ENCODE assay signal across 8 cellular contexts in genomic region chr3:18422972-18423371, GRCh38. TPM values are rescaled to one million over a fixed set of nuclear protein-coding genes. Genes with fewer than 3 reads are reported as not detected.
DNase-seq lines count a peak whose midpoint lies in the region; ATAC-seq and TF ChIP-seq lines count a peak whose summit lies in the region.

No MANE protein-coding gene starts in this region.

- no peak for ATAC-seq in HG02981 (IDR thresholded peaks at IDR 0.05; ENCODE audit: unreplicated experiment)

- no peaks in the 10 kb centered on the region for H3K9me3 Mint-ChIP-seq in T-helper 2 cell treated with Interferon-gamma antibody and Interleukin-4, amounts not matched to agents 5 μg/mL and 100 μg/mL, for 36 hours

- H3K9me3 ChIP-seq in spleen: no peaks in the 10 kb centered on the region

- H3K27ac Mint-ChIP-seq in T-helper 2 cell treated with Interferon-gamma antibody and Interleukin-4, amounts not matched to agents 5 μg/mL and 100 μg/mL, for 36 hours: peak overlapping the region; percentile 91

- H3K4me3 ChIP-seq in iPS-11a (ENCODE audit: low read depth, low read length) (peak overlapping the region; percentile 73), spleen (peak overlapping the region; percentile 68 to 83 (median 74))

- no peak for TF ChIP-seq POLR2A in spleen (IDR thresholded peaks at IDR 0.05)

- intact Hi-C loops in spleen (cut with DNase I; ENCODE audit: low total_unique reads): no loop called here

- 31 to 35% (median 32%) methylated on average over 5 of the region's 5 CpGs for WGBS in spleen, 5 donors

- DNase-seq in DMS53 (lab: John Stamatoyannopoulos, UW) (peak; percentile 4), DMS53 treated with DMSO at 0.1 percent for 48 hours (lab: John Stamatoyannopoulos, UW; ENCODE audit: unreplicated experiment) (no peak), spleen (no peak), SK-N-DZ (ENCODE audit: low spot score) (no peak)
- DNase-seq in T-helper 2 cell treated with Interferon-gamma antibody and Interleukin-4, amounts not matched to agents 5 μg/mL and 100 μg/mL, for 36 hours (ENCODE audit: low spot score): no peak
- no peak for DNase-seq in stimulated activated CD4-positive, alpha-beta T cell treated with anti-CD3 and anti-CD28 coated beads, Interleukin-15, amount 100 ng/mL, for 24 hours

- TF ChIP-seq CTCF in spleen (IDR thresholded peaks at IDR 0.05 in 8 of 11, conservative IDR thresholded peaks at IDR 0.05 in 3 of 11): no peak

- H3K36me3 ChIP-seq in spleen: peaks cover 0 to 29% (median 5%) of the 10 kb centered on the region in 6 donors

- H3K4me1 ChIP-seq in spleen: peaks cover 13 to 84% (median 30%) of the 10 kb centered on the region in 6 donors

- peaks cover 64% of the 10 kb centered on the region for H3K4me1 Mint-ChIP-seq in T-helper 2 cell treated with Interferon-gamma antibody and Interleukin-4, amounts not matched to agents 5 μg/mL and 100 μg/mL, for 36 hours (ENCODE audit: low read depth)

- peak overlapping the region; percentile 89 for H3K4me3 Mint-ChIP-seq in T-helper 2 cell treated with Interferon-gamma antibody and Interleukin-4, amounts not matched to agents 5 μg/mL and 100 μg/mL, for 36 hours

- no peaks in the 10 kb centered on the region for H3K27me3 Mint-ChIP-seq in T-helper 2 cell treated with Interferon-gamma antibody and Interleukin-4, amounts not matched to agents 5 μg/mL and 100 μg/mL, for 36 hours (ENCODE audit: low read depth)

- peaks cover 69% of the 10 kb centered on the region for H3K36me3 Mint-ChIP-seq in T-helper 2 cell treated with Interferon-gamma antibody and Interleukin-4, amounts not matched to agents 5 μg/mL and 100 μg/mL, for 36 hours (ENCODE audit: low read depth)

- H3K27ac ChIP-seq in spleen: peak overlapping the region in 7 of 8 donors; percentile 92 to 95 (median 94)

- H3K27me3 ChIP-seq in spleen (replicated peaks in 1 of 7): no peaks in the 10 kb centered on the region

RNA-seq across cellular contexts. Expression of gene SATB1, which starts 2.2 kb away (rescaled TPM):
- total RNA-seq in spleen: 100 to 1,000 TPM in 1 of 7 donors, 10 to 100 TPM in 6; 57.2 to 104 (median 71.3) TPM
- polyA plus RNA-seq in spleen: 10 to 100 TPM; 11.7 to 14.4 (median 12.6) TPM
- 60.7 and 66.5 TPM in 2 replicates for polyA plus RNA-seq in SK-N-DZ (2014; cell fraction: cytosol; rRNA removed)
- 36.4 and 76.3 TPM in 2 replicates for polyA plus RNA-seq in SK-N-DZ (2014; cell fraction: nucleus; rRNA removed)
